Comparison of ENCODE assay signal across 18 cellular contexts in the genomic region with DNA sequence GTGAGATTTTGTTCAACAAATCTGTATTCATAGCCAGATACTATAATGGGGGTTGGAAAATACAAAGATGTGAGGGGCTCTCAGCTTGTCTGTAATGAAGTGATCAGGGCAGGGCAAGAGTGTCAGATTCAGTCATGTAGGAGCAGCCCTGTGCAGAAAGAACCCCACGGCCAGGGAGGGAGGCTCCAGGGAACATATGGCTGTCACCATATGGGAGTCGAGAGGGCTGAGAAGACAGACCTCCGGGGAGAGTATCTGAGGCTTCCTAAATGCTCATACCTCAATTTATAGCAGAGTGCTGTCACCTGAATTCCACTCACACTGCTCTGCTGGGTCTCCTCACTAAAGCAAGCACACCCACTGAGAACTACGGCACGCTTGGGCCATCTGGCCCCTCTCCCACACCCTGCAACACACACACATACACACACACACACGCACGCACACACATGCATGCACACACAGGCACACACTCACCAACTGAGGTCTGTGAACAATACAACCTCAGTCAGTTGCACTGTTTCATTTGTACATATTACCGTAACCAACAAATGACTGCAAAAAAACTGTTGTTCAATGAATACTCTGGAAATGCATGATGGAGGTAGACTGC.
DNase-seq lines count a peak whose midpoint lies in the region; ATAC-seq, FAIRE-seq and TF ChIP-seq lines count a peak whose summit lies in the region.
"Had no signal": no experiment of that assay in that cellular context is flagged by ENCODE, and none has a peak within 500 bp of the region (broad histone marks: within the 10 kb centered on the region; RNA-seq: fewer than 3 reads in every experiment).

No MANE protein-coding gene starts in this region.

- DNase-seq in HTR-8/SVneo (ENCODE audit: insufficient read length, low spot score) (no peak), left ventricle myocardium superior (no peak), middle frontal gyrus (ENCODE audit: extremely low spot score, low spot score) (no peak), ovary (no peak)
- DNase-seq: activated CD4-positive, alpha-beta memory T cell treated with anti-CD3 and anti-CD28 coated beads for 36 hours; activated naive CD8-positive, alpha-beta T cell treated with anti-CD3 and anti-CD28 coated beads for 36 hours; activated T-cell treated with anti-CD3 and anti-CD28 coated beads, Interleukin-2, amount 50 U/mL, for 72 hours; central memory CD4-positive, alpha-beta T cell; NCI-H2107; stimulated activated CD4-positive, alpha-beta T cell treated with anti-CD3 and anti-CD28 coated beads, Interleukin-4, amount 100 ng/mL, for 4 hours; stimulated activated CD8-positive, alpha-beta memory T cell treated with anti-CD3 and anti-CD28 coated beads, Interleukin-4, amount 100 ng/mL, for 48 hours had no signal

- no peaks in the 10 kb centered on the region for H3K9me3 ChIP-seq in ovary

- no peaks in the 10 kb centered on the region for H3K36me3 ChIP-seq in ovary

- ATAC-seq in left ventricle myocardium superior = peak; percentile 21
- no peak for ATAC-seq in HG02642 (IDR thresholded peaks at IDR 0.05; ENCODE audit: poor library complexity, unreplicated experiment)
- ATAC-seq: activated T-cell treated with anti-CD3 and anti-CD28 coated beads, Interleukin-2, amount 50 U/mL, for 72 hours had no signal

- intact Hi-C loops in left ventricle myocardium superior (cut with micrococcal nuclease) = no loop called here
- intact Hi-C loops in ovary (cut with DNase I) = loop anchor here in 1 of 4 donors (5.0 to 10.0 kb wide), 2 partner anchors 60 to 92 kb away; partner anchors contain the start of gene TJP1

- TF ChIP-seq POLR2A in ovary (IDR thresholded peaks at IDR 0.05) = no peak

- H3K27ac ChIP-seq in angular gyrus (ENCODE audit: low read depth, low read length) = peak overlapping the region; percentile 64
- peak overlapping the region; percentile 54 for H3K27ac ChIP-seq in temporal lobe (ENCODE audit: low read depth, low read length)
- H3K27ac ChIP-seq in ovary = no peak overlapping the region
- H3K27ac ChIP-seq: HL-60, skin epidermis had no signal

- H3K4me1 ChIP-seq in ovary (ENCODE audit: insufficient read depth) = no peaks in the 10 kb centered on the region

- no peak for TF ChIP-seq CTCF in ovary (IDR thresholded peaks at IDR 0.05)

- no peak overlapping the region for H3K4me3 ChIP-seq in ovary
- H3K4me3 ChIP-seq: skin epidermis had no signal

- H3K27me3 ChIP-seq in ovary = no peaks in the 10 kb centered on the region

- TF ChIP-seq EP300 in ovary (IDR thresholded peaks at IDR 0.05) = no peak

- whole genome bisulfite sequencing in ovary, 3 donors = 72 to 76% (median 75%) methylated on average over 8 of the region's 8 CpGs

- peak; percentile 51 for FAIRE-seq in HTR-8/SVneo (lab: Jason Lieb, UNC)
- FAIRE-seq: G401.6, GM12891 had no signal

Comparison
In these comparisons a context has a peak if more than half of its experiments do, and no peak if none do; other contexts are left out.
1. H3K27ac ChIP-seq: peak in angular gyrus (single experiment) and temporal lobe (single experiment); none in ovary (0 of 2).